ENCODE assay signal across 21 cellular contexts in the genomic region with DNA sequence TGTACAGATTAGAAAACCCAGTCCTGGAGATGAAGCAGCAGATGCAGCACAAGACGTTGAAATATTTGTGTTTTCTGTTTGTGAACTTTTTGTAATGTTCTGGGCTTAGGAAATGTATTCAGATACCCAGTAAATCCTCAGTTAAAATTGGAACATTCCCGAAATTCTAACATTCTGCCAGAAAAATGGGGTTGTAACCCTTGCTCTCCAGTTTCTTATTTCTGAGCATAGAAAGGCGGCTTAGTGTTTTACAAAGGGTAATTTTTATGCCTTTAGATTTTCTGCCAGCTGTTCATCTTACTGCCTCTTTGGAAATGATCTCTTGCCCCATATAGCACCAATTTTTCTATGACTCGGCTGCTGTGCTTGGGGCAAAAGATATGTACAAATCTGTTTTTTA. TPM values are rescaled to one million over a fixed set of nuclear protein-coding genes. Genes with fewer than 3 reads are reported as not detected.
A peak's percentile ranks its signal among the peaks of the same experiment; 100 is the strongest.
DNase-seq lines count a peak whose midpoint lies in the region; ATAC-seq and TF ChIP-seq lines count a peak whose summit lies in the region.
"Had no signal": no experiment of that assay in that cellular context is flagged by ENCODE, and none has a peak within 500 bp of the region (broad histone marks: within the 10 kb centered on the region; RNA-seq: fewer than 3 reads in every experiment).

No MANE protein-coding gene starts in this region.

- DNase-seq in right lobe of liver (no peak), nephron progenitor cell (no peak), A673 (ENCODE audit: low spot score) (no peak), NCI-H2029 treated with DMSO at 0.1 percent for 48 hours (lab: John Stamatoyannopoulos, UW) (no peak)
- DNase-seq: 8988T; CD4-positive, alpha-beta T cell; CD8-positive, alpha-beta memory T cell; DMS 273 treated with DMSO at 0.1 percent for 48 hours; DMS79; EL; GDM1; GOT3; HFFc6 had no signal

- no peak for TF ChIP-seq RAD21 in liver (IDR thresholded peaks at IDR 0.05)

- H3K4me3 Mint-ChIP-seq in nephron progenitor cell = no peak overlapping the region
- H3K4me3 Mint-ChIP-seq: B cell; CD4-positive, alpha-beta T cell; CD8-positive, alpha-beta memory T cell; HFFc6 had no signal

- 80% methylated on average over 4 of the region's 4 CpGs for WGBS in liver
- WGBS in right lobe of liver (ENCODE audit: insufficient coverage, low coverage, low lambda C conversion rate, missing lambda C conversion rate) = 69% methylated on average over 4 of the region's 4 CpGs

- ATAC-seq in right lobe of liver = no peak
- ATAC-seq: A549, GM12878 had no signal

- H3K4me3 ChIP-seq in liver (ENCODE audit: low read depth in 1 of 3, low read length in 3 of 3) (no peak overlapping the region), right lobe of liver (no peak overlapping the region), subcutaneous abdominal adipose tissue (ENCODE audit: low read depth in 1 of 5, low read length in 5 of 5) (no peak overlapping the region), A673 (ENCODE audit: low read depth, low read length, poor library complexity, severe bottlenecking) (no peak overlapping the region)
- H3K4me3 ChIP-seq: A549, BLaER1, GM12878, HAP-1 had no signal

- H3K27ac ChIP-seq in liver (ENCODE audit: low read depth in 1 of 2, low read length in 2 of 2) (no peak overlapping the region), right lobe of liver (no peak overlapping the region), subcutaneous abdominal adipose tissue (ENCODE audit: low read depth, low read length) (peak overlapping the region; percentile 44), A673 (ENCODE audit: low read depth, low read length, poor library complexity, severe bottlenecking) (no peak overlapping the region)
- H3K27ac ChIP-seq: A549, BLaER1, C4-2B had no signal

- H3K4me1 Mint-ChIP-seq in nephron progenitor cell = peaks cover 12% of the 10 kb centered on the region
- H3K4me1 Mint-ChIP-seq: B cell had no signal

- no peak for TF ChIP-seq CTCF in liver (IDR thresholded peaks at IDR 0.05; ENCODE audit: low read depth, low read length, missing input control)
- TF ChIP-seq CTCF in right lobe of liver (IDR thresholded peaks at IDR 0.05) = no peak
- TF ChIP-seq CTCF in nephron progenitor cell (IDR thresholded peaks at IDR 0.05) = no peak
- TF ChIP-seq CTCF in A673 (conservative IDR thresholded peaks at IDR 0.05; ENCODE audit: low read depth, low read length) = no peak

- H3K27me3 ChIP-seq in liver (ENCODE audit: control insufficient read depth in 4 of 4, insufficient read depth in 4 of 4, low read length in 3 of 4) (no peaks in the 10 kb centered on the region), right lobe of liver (no peaks in the 10 kb centered on the region), subcutaneous abdominal adipose tissue (ENCODE audit: control insufficient read depth in 5 of 5, insufficient read depth in 4 of 5, low read length in 5 of 5) (no peaks in the 10 kb centered on the region), A673 (replicated peaks; ENCODE audit: insufficient read depth, low read depth, low read length, poor library complexity) (no peaks in the 10 kb centered on the region)
- H3K27me3 ChIP-seq: BLaER1 had no signal

- H3K9me3 Mint-ChIP-seq in nephron progenitor cell = no peaks in the 10 kb centered on the region
- H3K9me3 Mint-ChIP-seq: CD4-positive, alpha-beta T cell; CD8-positive, alpha-beta memory T cell; HFFc6 had no signal

- H3K4me1 ChIP-seq in liver (ENCODE audit: control insufficient read depth in 4 of 4, insufficient read depth in 4 of 4, low read length in 3 of 4) = no peaks in the 10 kb centered on the region
- no peaks in the 10 kb centered on the region for H3K4me1 ChIP-seq in right lobe of liver
- H3K4me1 ChIP-seq in subcutaneous abdominal adipose tissue (ENCODE audit: control insufficient read depth in 5 of 5, insufficient read depth in 5 of 5, low read length in 5 of 5) = peaks cover 0 to 35% (median 22%) of the 10 kb centered on the region in 5 donors
- H3K4me1 ChIP-seq in A673 (ENCODE audit: insufficient read depth, low read length, poor library complexity, severe bottlenecking) = no peaks in the 10 kb centered on the region
- H3K4me1 ChIP-seq: A549, BLaER1, HAP-1 had no signal

- peak overlapping the region; percentile 16 for H3K27ac Mint-ChIP-seq in nephron progenitor cell
- H3K27ac Mint-ChIP-seq: B cell; CD4-positive, alpha-beta T cell; CD8-positive, alpha-beta memory T cell; HFFc6 had no signal

- H3K9ac ChIP-seq in liver (ENCODE audit: low read depth in 1 of 2, low read length in 2 of 2) (no peak overlapping the region), subcutaneous abdominal adipose tissue (ENCODE audit: low read length in 5 of 5) (no peak overlapping the region)
- H3K9ac ChIP-seq: BLaER1 had no signal

- TF ChIP-seq POLR2A in right lobe of liver (IDR thresholded peaks at IDR 0.05) = no peak

- H3K9me3 ChIP-seq in liver (ENCODE audit: control insufficient read depth in 4 of 4, low read length in 3 of 4) (no peaks in the 10 kb centered on the region), right lobe of liver (no peaks in the 10 kb centered on the region), subcutaneous abdominal adipose tissue (ENCODE audit: control insufficient read depth in 5 of 5, low read length in 5 of 5) (no peaks in the 10 kb centered on the region), A673 (ENCODE audit: low read depth, low read length, poor library complexity, severe bottlenecking) (no peaks in the 10 kb centered on the region)
- H3K9me3 ChIP-seq: A549, BLaER1, HAP-1 had no signal

- peaks cover 26 to 74% (median 67%) of the 10 kb centered on the region in 4 donors for H3K36me3 ChIP-seq in liver (ENCODE audit: control insufficient read depth in 4 of 4, insufficient read depth in 3 of 4, low read depth in 1 of 4, low read length in 3 of 4)
- peaks cover 7 to 97% (median 54%) of the 10 kb centered on the region in 4 donors for H3K36me3 ChIP-seq in right lobe of liver
- peaks cover 30 to 85% (median 67%) of the 10 kb centered on the region in 5 donors for H3K36me3 ChIP-seq in subcutaneous abdominal adipose tissue (ENCODE audit: control insufficient read depth in 5 of 5, insufficient read depth in 5 of 5, low read length in 5 of 5)
- peaks cover 67% of the 10 kb centered on the region for H3K36me3 ChIP-seq in A673 (ENCODE audit: insufficient read depth, low read length, poor library complexity, severe bottlenecking)

- POLR2A ChIA-PET in A673 (lab: Charles Lee; ENCODE audit: low non-redundant PET) = no interaction called here

- no peaks in the 10 kb centered on the region for H3K27me3 Mint-ChIP-seq in nephron progenitor cell (ENCODE audit: low read depth, poor library complexity)
- H3K27me3 Mint-ChIP-seq: B cell; CD4-positive, alpha-beta T cell; CD8-positive, alpha-beta memory T cell had no signal

- BruUV-seq in A673 (replicated peaks; lab: Mats Ljungman, UMichigan) = no TSS peak

- H3K36me3 Mint-ChIP-seq in nephron progenitor cell (ENCODE audit: low read depth) = peaks cover 90% of the 10 kb centered on the region

- CTCF ChIA-PET in A673 (lab: Charles Lee) = no interaction called here

- intact Hi-C loops in right lobe of liver (cut with DNase I) (no loop called here), A673 (cut with micrococcal nuclease; ENCODE audit: unreplicated experiment) (no loop called here)

TF ChIP-seq in liver, 16 proteins besides CTCF, POLR2A, EP300 and RAD21:
- TF ChIP-seq NR2F2 (IDR thresholded peaks at IDR 0.05) = peak; percentile 63
- TF ChIP-seq SP1 (IDR thresholded peaks at IDR 0.05) = no peak
- TF ChIP-seq, protein P1, sequence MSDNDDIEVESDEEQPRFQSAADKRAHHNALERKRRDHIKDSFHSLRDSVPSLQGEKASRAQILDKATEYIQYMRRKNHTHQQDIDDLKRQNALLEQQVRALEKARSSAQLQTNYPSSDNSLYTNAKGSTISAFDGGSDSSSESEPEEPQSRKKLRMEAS (IDR thresholded peaks at IDR 0.05) = no peak
- no peak for TF ChIP-seq HNF4A (conservative IDR thresholded peaks at IDR 0.05)
- TF ChIP-seq, protein P2, sequence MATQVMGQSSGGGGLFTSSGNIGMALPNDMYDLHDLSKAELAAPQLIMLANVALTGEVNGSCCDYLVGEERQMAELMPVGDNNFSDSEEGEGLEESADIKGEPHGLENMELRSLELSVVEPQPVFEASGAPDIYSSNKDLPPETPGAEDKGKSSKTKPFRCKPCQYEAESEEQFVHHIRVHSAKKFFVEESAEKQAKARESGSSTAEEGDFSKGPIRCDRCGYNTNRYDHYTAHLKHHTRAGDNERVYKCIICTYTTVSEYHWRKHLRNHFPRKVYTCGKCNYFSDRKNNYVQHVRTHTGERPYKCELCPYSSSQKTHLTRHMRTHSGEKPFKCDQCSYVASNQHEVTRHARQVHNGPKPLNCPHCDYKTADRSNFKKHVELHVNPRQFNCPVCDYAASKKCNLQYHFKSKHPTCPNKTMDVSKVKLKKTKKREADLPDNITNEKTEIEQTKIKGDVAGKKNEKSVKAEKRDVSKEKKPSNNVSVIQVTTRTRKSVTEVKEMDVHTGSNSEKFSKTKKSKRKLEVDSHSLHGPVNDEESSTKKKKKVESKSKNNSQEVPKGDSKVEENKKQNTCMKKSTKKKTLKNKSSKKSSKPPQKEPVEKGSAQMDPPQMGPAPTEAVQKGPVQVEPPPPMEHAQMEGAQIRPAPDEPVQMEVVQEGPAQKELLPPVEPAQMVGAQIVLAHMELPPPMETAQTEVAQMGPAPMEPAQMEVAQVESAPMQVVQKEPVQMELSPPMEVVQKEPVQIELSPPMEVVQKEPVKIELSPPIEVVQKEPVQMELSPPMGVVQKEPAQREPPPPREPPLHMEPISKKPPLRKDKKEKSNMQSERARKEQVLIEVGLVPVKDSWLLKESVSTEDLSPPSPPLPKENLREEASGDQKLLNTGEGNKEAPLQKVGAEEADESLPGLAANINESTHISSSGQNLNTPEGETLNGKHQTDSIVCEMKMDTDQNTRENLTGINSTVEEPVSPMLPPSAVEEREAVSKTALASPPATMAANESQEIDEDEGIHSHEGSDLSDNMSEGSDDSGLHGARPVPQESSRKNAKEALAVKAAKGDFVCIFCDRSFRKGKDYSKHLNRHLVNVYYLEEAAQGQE (IDR thresholded peaks at IDR 0.05) = no peak
- no peak for TF ChIP-seq TAF1 (conservative IDR thresholded peaks at IDR 0.05)

RNA-seq across cellular contexts. Expression of a gene that starts 20.6 kb away (rescaled TPM):
- total RNA-seq in liver = 10 to 100 TPM; 70.8 to 72.5 TPM
- polyA plus RNA-seq in liver = 10 to 100 TPM in 1 of 2 donors, 1 to 10 TPM in 1; 9.5 to 13.1 TPM
- 10 to 100 TPM; 24.9 to 70.0 (median 42.9) TPM for total RNA-seq in right lobe of liver
- 38.1 and 41.3 TPM in 2 replicates for total RNA-seq in A673 (2021)

RNA-seq across cellular contexts. Expression of a gene that starts 46.3 kb away (rescaled TPM):
- total RNA-seq in liver (10 to 100 TPM; 18.9 to 22.6 TPM), right lobe of liver (10 to 100 TPM; 15.6 to 27.9 (median 20.2) TPM), A673 (2021) (53.9 and 56.2 TPM in 2 replicates)
- 10 to 100 TPM in 1 of 2 donors, 1 to 10 TPM in 1; 4.1 to 15.1 TPM for polyA plus RNA-seq in liver

RNA-seq across cellular contexts. Expression of a gene that starts 53.0 kb away (rescaled TPM):
- total RNA-seq in liver (10 to 100 TPM; 33.3 to 83.6 TPM), right lobe of liver (10 to 100 TPM; 49.4 to 79.9 (median 66.1) TPM), A673 (2021) (0.11 and 0.20 TPM in 2 replicates)
- 10 to 100 TPM; 31.9 to 48.0 TPM for polyA plus RNA-seq in liver

Comparison
In these comparisons a context has a peak if more than half of its experiments do, and no peak if none do; other contexts are left out.
1. RNA of a gene that starts 53.0 kb away (total RNA-seq): 33.3 to 83.6 TPM in liver and 49.4 to 79.9 TPM in right lobe of liver; 0.11 to 0.20 TPM in A673; every median in the first group is over 10 times any median in the second.